Comparison of ENCODE assay signal across 26 cellular contexts in the genomic region with DNA sequence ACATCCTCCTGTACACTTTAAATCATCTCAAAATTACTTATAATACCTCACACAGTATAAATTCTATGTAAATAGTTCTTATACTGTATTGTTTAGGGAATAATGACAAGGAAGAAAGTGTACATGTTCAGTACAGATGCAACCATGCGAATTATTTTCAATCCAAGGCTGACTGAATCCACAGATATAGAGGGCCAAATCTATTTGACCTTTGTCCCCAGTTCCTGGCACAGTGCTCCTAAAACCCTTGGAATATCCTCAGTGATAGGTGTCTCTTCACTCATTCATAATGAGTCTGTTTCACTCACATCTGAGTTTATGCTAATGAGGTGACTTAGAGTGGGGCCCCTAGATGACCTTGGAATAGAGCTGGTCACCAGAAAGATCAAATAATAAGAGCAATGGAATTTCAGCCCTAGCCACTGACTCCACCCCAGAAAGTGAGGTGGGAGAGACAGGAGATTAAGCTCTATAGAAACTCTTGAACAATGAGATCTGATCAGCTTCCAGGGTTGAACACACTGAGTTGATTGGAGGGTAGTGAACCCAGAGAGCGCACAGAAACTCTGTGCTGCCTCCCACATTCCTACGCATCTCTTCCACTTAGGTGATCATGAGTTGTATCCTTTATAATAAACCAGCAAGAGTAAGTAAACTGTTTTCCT.
DNase-seq lines count a peak whose midpoint lies in the region; ATAC-seq and TF ChIP-seq lines count a peak whose summit lies in the region.
"Had no signal": no experiment of that assay in that cellular context is flagged by ENCODE, and none has a peak within 500 bp of the region (broad histone marks: within the 10 kb centered on the region; RNA-seq: fewer than 3 reads in every experiment).

No MANE protein-coding gene starts in this region.

- peaks cover 3% of the 10 kb centered on the region for H3K79me1 ChIP-seq in H9 (ENCODE audit: insufficient read depth, low read depth, low read length, poor library complexity, severe bottlenecking)

- H4K20me1 ChIP-seq in H9 (ENCODE audit: control insufficient read depth, insufficient read depth, insufficient read length) = no peaks in the 10 kb centered on the region

- no peak overlapping the region for H2BK120ac ChIP-seq in H9 (ENCODE audit: low read depth, low read length, poor library complexity, severe bottlenecking)

- H4K91ac ChIP-seq in H9 (ENCODE audit: insufficient read length, low read depth, low read length) = no peak overlapping the region

- H3K4me1 ChIP-seq in H9 (ENCODE audit: insufficient read depth, low read length) (no peaks in the 10 kb centered on the region; the same call in 1 of the 2 replicates), psoas muscle (no peaks in the 10 kb centered on the region)
- H3K4me1 ChIP-seq: ascending aorta, tibial artery had no signal

- H2BK20ac ChIP-seq in H9 (ENCODE audit: low read depth, low read length, poor library complexity, severe bottlenecking) = no peak overlapping the region

- whole genome bisulfite sequencing in H9 (ENCODE audit: extremely low coverage, insufficient read length, low lambda C conversion rate) = no CpG with 5 or more reads among the region's 3 CpGs
- WGBS in psoas muscle, 3 donors = 97 to 98% (median 98%) methylated on average over 3 of the region's 3 CpGs

- no peak overlapping the region for H2AFZ ChIP-seq in H9 (ENCODE audit: low read length)

- H3K4me2 ChIP-seq in H9 (ENCODE audit: insufficient read depth, insufficient read length, low read length) = no peak overlapping the region

- no peak overlapping the region for H2BK12ac ChIP-seq in H9 (ENCODE audit: insufficient read length, low read depth, low read length)

- no peak for DNase-seq in H9
- peak; percentile 8 for DNase-seq in SW480 (ENCODE audit: low spot score)
- DNase-seq in kidney tubule cell (ENCODE audit: low spot score) = peak; percentile 30
- DNase-seq in stimulated activated naive B cell treated with anti-CD40 and anti-IgM and Interleukin-4, amounts not matched to agents 10 μg/mL and 1 μg/mL and 100 μg/mL, for 72 hours = no peak
- no peak for DNase-seq in NCI-H1417 (lab: John Stamatoyannopoulos, UW)
- DNase-seq in psoas muscle = no peak
- no peak for DNase-seq in HCEC 1CT
- DNase-seq: activated CD4-positive, alpha-beta T cell treated with anti-CD3 and anti-CD28 coated beads, Interleukin-2, amount 50 U/mL, for 1 hour; activated CD4-positive, CD25-positive, alpha-beta regulatory T cell; activated effector memory CD4-positive, alpha-beta T cell treated with Interleukin-2 at 50 U/mL for 16 hours; activated naive CD8-positive, alpha-beta T cell treated with anti-CD3 and anti-CD28 coated beads, Interleukin-2, amount 10 ng/mL, durations not matched to agents 7 days and 5 days; activated T-cell treated with anti-CD3 and anti-CD28 coated beads, Interleukin-2, amount 50 U/mL, for 1 hour; caudate nucleus; DMS153; effector memory CD4-positive, alpha-beta T cell; Karpas-422; left ventricle myocardium inferior; MV-4-11; RPMI8226; stimulated activated CD4-positive, alpha-beta T cell treated with anti-CD3 and anti-CD28 coated beads, Interleukin-12 subunit alpha, Interleukin-12 subunit beta, amount 100 ng/mL, for 4 hours; stimulated activated CD4-positive, alpha-beta T cell treated with anti-CD3 and anti-CD28 coated beads, Interleukin-2, amount 100 ng/mL, for 48 hours; tibial artery had no signal

- no peaks in the 10 kb centered on the region for H3K23me2 ChIP-seq in H9 (ENCODE audit: insufficient read length, low read depth, low read length, poor library complexity, severe bottlenecking)

- H3K14ac ChIP-seq in H9 (ENCODE audit: insufficient read depth, low read length) = no peak overlapping the region

- H3K27me3 Mint-ChIP-seq in H9 (ENCODE audit: low read depth) = no peaks in the 10 kb centered on the region
- no peaks in the 10 kb centered on the region for H3K27me3 Mint-ChIP-seq in stimulated activated naive B cell treated with anti-CD40 and anti-IgM and Interleukin-4, amounts not matched to agents 10 μg/mL and 1 μg/mL and 100 μg/mL, for 72 hours
- H3K27me3 Mint-ChIP-seq: activated naive CD8-positive, alpha-beta T cell treated with anti-CD3 and anti-CD28 coated beads, Interleukin-2, amount 10 ng/mL, durations not matched to agents 7 days and 5 days had no signal

- H3K4ac ChIP-seq in H9 (ENCODE audit: low read depth, low read length) = no peak overlapping the region

- TF ChIP-seq CTCF in H9 (conservative IDR thresholded peaks at IDR 0.05) (no peak), psoas muscle (IDR thresholded peaks at IDR 0.05) (no peak)

- no peak overlapping the region for H3K4me3 ChIP-seq in psoas muscle
- H3K4me3 ChIP-seq: ascending aorta; BLaER1 treated with 17β-estradiol and CSF1 and Interleukin-3, amounts not matched to agents 10 nM and 100 nM; coronary artery; left ventricle myocardium inferior; tibial artery had no signal

- H3K9me3 Mint-ChIP-seq in H9 = no peaks in the 10 kb centered on the region
- H3K9me3 Mint-ChIP-seq in stimulated activated naive B cell treated with anti-CD40 and anti-IgM and Interleukin-4, amounts not matched to agents 10 μg/mL and 1 μg/mL and 100 μg/mL, for 72 hours = no peaks in the 10 kb centered on the region
- H3K9me3 Mint-ChIP-seq: activated naive CD8-positive, alpha-beta T cell treated with anti-CD3 and anti-CD28 coated beads, Interleukin-2, amount 10 ng/mL, durations not matched to agents 7 days and 5 days had no signal

- H3K18ac ChIP-seq in H9 (ENCODE audit: insufficient read length, low read depth, low read length) = no peak overlapping the region

- H2BK15ac ChIP-seq in H9 (ENCODE audit: low read depth, low read length) = no peak overlapping the region

- H3K23ac ChIP-seq in H9 (ENCODE audit: insufficient read length, low read depth, low read length) = no peak overlapping the region

- intact Hi-C loops in psoas muscle (cut with DNase I) = no loop called here

- no peak overlapping the region for H3K9ac ChIP-seq in H9 (ENCODE audit: extremely low read depth, insufficient read length, low read length)
- H3K9ac ChIP-seq: BLaER1 treated with 17β-estradiol and CSF1 and Interleukin-3, amounts not matched to agents 10 nM and 100 nM had no signal

- no peak overlapping the region for H4K5ac ChIP-seq in H9 (ENCODE audit: insufficient read length, low read depth, low read length)

- H2AK5ac ChIP-seq in H9 (ENCODE audit: insufficient read length, low read length) = no peak overlapping the region

- no peaks in the 10 kb centered on the region for H3K9me3 ChIP-seq in H9 (ENCODE audit: control insufficient read depth, low read depth, low read length)
- no peaks in the 10 kb centered on the region for H3K9me3 ChIP-seq in psoas muscle
- H3K9me3 ChIP-seq: ascending aorta, left ventricle myocardium inferior, tibial artery had no signal

- H3K36me3 ChIP-seq in psoas muscle (ENCODE audit: insufficient read depth in 1 of 2, low read depth in 1 of 2) = no peaks in the 10 kb centered on the region
- H3K36me3 ChIP-seq: ascending aorta, left ventricle myocardium inferior had no signal

- no peak overlapping the region for H2BK5ac ChIP-seq in H9 (ENCODE audit: insufficient read length, low read length)

- peaks cover 0 to 10% (median 0%) of the 10 kb centered on the region in 3 experiments; a peak in 2 of 7 replicates for H3K36me3 Mint-ChIP-seq in H9 (ENCODE audit: insufficient read depth in 1 of 3, low read depth in 3 of 3)
- peaks cover 3 to 9% of the 10 kb centered on the region in 2 donors for H3K36me3 Mint-ChIP-seq in stimulated activated naive B cell treated with anti-CD40 and anti-IgM and Interleukin-4, amounts not matched to agents 10 μg/mL and 1 μg/mL and 100 μg/mL, for 72 hours

- H4K8ac ChIP-seq in H9 (replicated peaks; ENCODE audit: insufficient read length, low read depth, low read length) = no peak overlapping the region

- peak overlapping the region; percentile 30 to 81 (median 62); a peak in 5 of 7 replicates for H3K27ac Mint-ChIP-seq in H9
- H3K27ac Mint-ChIP-seq in stimulated activated naive B cell treated with anti-CD40 and anti-IgM and Interleukin-4, amounts not matched to agents 10 μg/mL and 1 μg/mL and 100 μg/mL, for 72 hours = peak overlapping the region; percentile 31
- H3K27ac Mint-ChIP-seq: activated naive CD8-positive, alpha-beta T cell treated with anti-CD3 and anti-CD28 coated beads, Interleukin-2, amount 10 ng/mL, durations not matched to agents 7 days and 5 days had no signal

- H3K27ac ChIP-seq in H9 (ENCODE audit: insufficient read length, low read depth, low read length) (no peak overlapping the region), psoas muscle (no peak overlapping the region)
- H3K27ac ChIP-seq: ascending aorta; BLaER1 treated with 17β-estradiol and CSF1 and Interleukin-3, amounts not matched to agents 10 nM and 100 nM; coronary artery; left ventricle myocardium inferior; tibial artery had no signal

- ATAC-seq in stimulated activated naive B cell treated with anti-CD40 and anti-IgM and Interleukin-4, amounts not matched to agents 10 μg/mL and 1 μg/mL and 100 μg/mL, for 72 hours (replicated peaks) = no peak
- no peak for ATAC-seq in psoas muscle
- ATAC-seq: sciatic nerve had no signal

- H3K79me2 ChIP-seq in H9 (ENCODE audit: insufficient read depth, low read length) = peaks cover 3% of the 10 kb centered on the region; the same call in 1 of the 2 replicates

- no peak overlapping the region for H3K4me3 Mint-ChIP-seq in H9
- no peak overlapping the region for H3K4me3 Mint-ChIP-seq in stimulated activated naive B cell treated with anti-CD40 and anti-IgM and Interleukin-4, amounts not matched to agents 10 μg/mL and 1 μg/mL and 100 μg/mL, for 72 hours
- H3K4me3 Mint-ChIP-seq: activated naive CD8-positive, alpha-beta T cell treated with anti-CD3 and anti-CD28 coated beads, Interleukin-2, amount 10 ng/mL, durations not matched to agents 7 days and 5 days had no signal

- H3K27me3 ChIP-seq in H9 (ENCODE audit: insufficient read depth, low read length) = no peaks in the 10 kb centered on the region
- no peaks in the 10 kb centered on the region for H3K27me3 ChIP-seq in psoas muscle (ENCODE audit: insufficient read depth in 3 of 3, low read length in 2 of 3)
- H3K27me3 ChIP-seq: ascending aorta; BLaER1 treated with 17β-estradiol and CSF1 and Interleukin-3, amounts not matched to agents 10 nM and 100 nM; tibial artery had no signal

- peaks cover 20 to 23% of the 10 kb centered on the region in 2 experiments for H3K4me1 Mint-ChIP-seq in H9
- peaks cover 8% of the 10 kb centered on the region in 2 donors for H3K4me1 Mint-ChIP-seq in stimulated activated naive B cell treated with anti-CD40 and anti-IgM and Interleukin-4, amounts not matched to agents 10 μg/mL and 1 μg/mL and 100 μg/mL, for 72 hours

- H3T11ph ChIP-seq in H9 (ENCODE audit: low read length) = no peak overlapping the region

- H3K56ac ChIP-seq in H9 (ENCODE audit: insufficient read length, low read depth, low read length) = no peak overlapping the region

Comparison
In these comparisons a context has a peak if more than half of its experiments do, and no peak if none do; other contexts are left out.
1. DNase-seq: peak in SW480 (single experiment) and kidney tubule cell (single experiment); none in H9 (single experiment), stimulated activated naive B cell treated with anti-CD40 and anti-IgM and Interleukin-4, amounts not matched to agents 10 μg/mL and 1 μg/mL and 100 μg/mL, for 72 hours (single experiment), NCI-H1417 (0 of 3), psoas muscle (0 of 2) and HCEC 1CT (single experiment).